Comparison of ENCODE assay signal across 14 cellular contexts in genomic region chr12:50276912-50277671, GRCh38. TPM values are rescaled to one million over a fixed set of nuclear protein-coding genes. Genes with fewer than 3 reads are reported as not detected.
DNase-seq lines count a peak whose midpoint lies in the region; ATAC-seq and TF ChIP-seq lines count a peak whose summit lies in the region.
"Had no signal": no experiment of that assay in that cellular context is flagged by ENCODE, and none has a peak within 500 bp of the region (broad histone marks: within the 10 kb centered on the region; RNA-seq: fewer than 3 reads in every experiment).

No MANE protein-coding gene starts in this region.

- no peaks in the 10 kb centered on the region for H3K9me3 Mint-ChIP-seq in endodermal cell
- H3K9me3 Mint-ChIP-seq in activated T-cell treated with anti-CD3 and anti-CD28 coated beads, Interleukin-2, amount 50 U/mL, for 72 hours, result no peaks in the 10 kb centered on the region
- H3K9me3 Mint-ChIP-seq: activated B cell treated with CpG ODN at 0.5 μM for 24 hours; central memory CD8-positive, alpha-beta T cell; natural killer cell treated with Interleukin-12 subunit alpha and Interleukin-12 subunit beta and Interleukin-15 and Interleukin-18, amount 100 ng/mL, for 72 hours had no signal

- TF ChIP-seq CTCF in endodermal cell (conservative IDR thresholded peaks at IDR 0.05) (peak; percentile 21), osteoblast (IDR thresholded peaks at IDR 0.05; ENCODE audit: extremely low read depth, low read depth, low read length) (no peak), ascending aorta (IDR thresholded peaks at IDR 0.05) (no peak)

- DNase-seq in EH (ENCODE audit: low read depth), result peak; percentile 43
- peak; percentile 28 for DNase-seq in M059J (ENCODE audit: low read depth)
- no peak for DNase-seq in endodermal cell
- DNase-seq in osteoblast (ENCODE audit: insufficient read length, low spot score, missing footprints), result peak; percentile 86
- no peak for DNase-seq in ascending aorta (ENCODE audit: low spot score in 2 of 2)
- DNase-seq in activated T-cell treated with anti-CD3 and anti-CD28 coated beads, Interleukin-2, amount 50 U/mL, for 72 hours, result no peak
- DNase-seq: activated B cell treated with CpG ODN at 0.5 μM for 24 hours, MG63, NCI-H2029, NCI-H774 had no signal

- no peaks in the 10 kb centered on the region for H3K9me3 ChIP-seq in endodermal cell (ENCODE audit: control insufficient read depth, low read length)
- no peaks in the 10 kb centered on the region for H3K9me3 ChIP-seq in osteoblast (ENCODE audit: low read depth, low read length)
- no peaks in the 10 kb centered on the region for H3K9me3 ChIP-seq in ascending aorta
- H3K9me3 ChIP-seq: MG63 had no signal

- H4K20me1 ChIP-seq in osteoblast (ENCODE audit: insufficient read depth, low read length), result no peaks in the 10 kb centered on the region

- H3K4me1 ChIP-seq in endodermal cell (ENCODE audit: control insufficient read depth, insufficient read depth, low read length), result no peaks in the 10 kb centered on the region
- peaks cover 7% of the 10 kb centered on the region for H3K4me1 ChIP-seq in osteoblast (ENCODE audit: insufficient read depth, low read length)
- peaks cover 0 to 4% of the 10 kb centered on the region in 2 donors for H3K4me1 ChIP-seq in ascending aorta

- H2AFZ ChIP-seq in osteoblast (ENCODE audit: low read length), result no peak overlapping the region

- no peak overlapping the region for H3K4me2 ChIP-seq in osteoblast (ENCODE audit: insufficient read depth, low read length)

- no peaks in the 10 kb centered on the region for H3K36me3 Mint-ChIP-seq in endodermal cell (ENCODE audit: low read depth)
- H3K36me3 Mint-ChIP-seq in activated T-cell treated with anti-CD3 and anti-CD28 coated beads, Interleukin-2, amount 50 U/mL, for 72 hours (ENCODE audit: insufficient read depth in 2 of 2), result no peaks in the 10 kb centered on the region
- H3K36me3 Mint-ChIP-seq: natural killer cell treated with Interleukin-12 subunit alpha and Interleukin-12 subunit beta and Interleukin-15 and Interleukin-18, amount 100 ng/mL, for 72 hours had no signal

- H3K4me3 ChIP-seq in endodermal cell (ENCODE audit: low read length) (no peak overlapping the region), osteoblast (ENCODE audit: insufficient read depth, low read length) (no peak overlapping the region), ascending aorta (no peak overlapping the region)
- H3K4me3 ChIP-seq: MG63 had no signal

- intact Hi-C loops in ascending aorta (cut with DNase I), result no loop called here

- peaks cover 5% of the 10 kb centered on the region for H3K27me3 ChIP-seq in endodermal cell (ENCODE audit: control insufficient read depth, insufficient read depth, low read length, poor library complexity, severe bottlenecking)
- H3K27me3 ChIP-seq in osteoblast (ENCODE audit: insufficient read depth, low read length), result no peaks in the 10 kb centered on the region
- H3K27me3 ChIP-seq in ascending aorta, result no peaks in the 10 kb centered on the region
- H3K27me3 ChIP-seq: MG63 had no signal

- no peak overlapping the region for H3K9ac ChIP-seq in endodermal cell (ENCODE audit: extremely low read depth, low read length, poor library complexity, severe bottlenecking)

- peaks cover 26% of the 10 kb centered on the region for H3K79me2 ChIP-seq in osteoblast (ENCODE audit: insufficient read depth, low read length)

- H3K36me3 ChIP-seq in endodermal cell (ENCODE audit: control insufficient read depth, insufficient read depth, low read length) (no peaks in the 10 kb centered on the region), osteoblast (ENCODE audit: insufficient read depth, low read length) (no peaks in the 10 kb centered on the region), ascending aorta (no peaks in the 10 kb centered on the region)
- H3K36me3 ChIP-seq: MG63 had no signal

- H3K4me1 Mint-ChIP-seq in endodermal cell, result peaks cover 7% of the 10 kb centered on the region
- peaks cover 11% of the 10 kb centered on the region for H3K4me1 Mint-ChIP-seq in activated T-cell treated with anti-CD3 and anti-CD28 coated beads, Interleukin-2, amount 50 U/mL, for 72 hours (ENCODE audit: low read depth)
- H3K4me1 Mint-ChIP-seq: activated B cell treated with CpG ODN at 0.5 μM for 24 hours; central memory CD8-positive, alpha-beta T cell had no signal

- 90% methylated on average over 3 of the region's 3 CpGs; no CpG with 5 or more reads in 1 of the 2 experiments for WGBS in endodermal cell (ENCODE audit: insufficient coverage in 1 of 2, insufficient read length in 1 of 2), 2 experiments

- H3K27ac ChIP-seq in endodermal cell (ENCODE audit: low read depth, low read length) (no peak overlapping the region), osteoblast (ENCODE audit: low read depth, low read length) (no peak overlapping the region), ascending aorta (peak overlapping the region in 1 of 2 donors; percentile 41)

- no peak for ATAC-seq in GM19035 (IDR thresholded peaks at IDR 0.05; ENCODE audit: unreplicated experiment)
- no peak for ATAC-seq in activated T-cell treated with anti-CD3 and anti-CD28 coated beads, Interleukin-2, amount 50 U/mL, for 72 hours (replicated peaks in 1 of 2)
- no peak for ATAC-seq in GM19467 (IDR thresholded peaks at IDR 0.05; ENCODE audit: unreplicated experiment)
- ATAC-seq: natural killer cell treated with Interleukin-12 subunit alpha and Interleukin-12 subunit beta and Interleukin-15 and Interleukin-18, amount 100 ng/mL, for 72 hours had no signal

- H3K27me3 Mint-ChIP-seq in endodermal cell (ENCODE audit: insufficient read depth), result peaks cover 7% of the 10 kb centered on the region
- H3K27me3 Mint-ChIP-seq in activated T-cell treated with anti-CD3 and anti-CD28 coated beads, Interleukin-2, amount 50 U/mL, for 72 hours (ENCODE audit: low read depth), result no peaks in the 10 kb centered on the region
- H3K27me3 Mint-ChIP-seq: activated B cell treated with CpG ODN at 0.5 μM for 24 hours; central memory CD8-positive, alpha-beta T cell had no signal

- no peak overlapping the region for H3K27ac Mint-ChIP-seq in endodermal cell
- no peak overlapping the region for H3K27ac Mint-ChIP-seq in activated T-cell treated with anti-CD3 and anti-CD28 coated beads, Interleukin-2, amount 50 U/mL, for 72 hours
- H3K27ac Mint-ChIP-seq: activated B cell treated with CpG ODN at 0.5 μM for 24 hours had no signal

- H3K4me3 Mint-ChIP-seq in endodermal cell, result no peak overlapping the region
- H3K4me3 Mint-ChIP-seq in activated T-cell treated with anti-CD3 and anti-CD28 coated beads, Interleukin-2, amount 50 U/mL, for 72 hours, result no peak overlapping the region
- H3K4me3 Mint-ChIP-seq: activated B cell treated with CpG ODN at 0.5 μM for 24 hours; central memory CD8-positive, alpha-beta T cell; natural killer cell treated with Interleukin-12 subunit alpha and Interleukin-12 subunit beta and Interleukin-15 and Interleukin-18, amount 100 ng/mL, for 72 hours had no signal

RNA-seq across cellular contexts. Expression of gene LIMA1, which starts 6.2 kb away (rescaled TPM):
- 199 and 240 TPM in 2 replicates for total RNA-seq in M059J (2014; rRNA removed; shearing (Covaris generic))
- total RNA-seq in endodermal cell (10 to 100 TPM; 20.1 to 26.0 TPM), osteoblast (433 and 436 TPM in 2 replicates), ascending aorta (79.4 TPM)
- 28.6 TPM for polyA plus RNA-seq in endodermal cell (2013, experiment 1 of 2)
- polyA plus RNA-seq in endodermal cell (2013, experiment 2 of 2), result 26.3 TPM
- 100 to 1,000 TPM; 117 to 124 TPM for total RNA-seq in activated T-cell treated with anti-CD3 and anti-CD28 coated beads, Interleukin-2, amount 50 U/mL, for 72 hours

Comparison
In these comparisons a context has a peak if more than half of its experiments do, and no peak if none do; other contexts are left out.
1. DNase-seq: peak in EH (single experiment), M059J (single experiment) and osteoblast (single experiment); none in endodermal cell (single experiment), ascending aorta (0 of 2) and activated T-cell treated with anti-CD3 and anti-CD28 coated beads, Interleukin-2, amount 50 U/mL, for 72 hours (0 of 2).